In genomic region chrX:136227074-136227473, GRCh38 we compare ENCODE assay signal across 24 cellular contexts.
"Had no signal": no experiment of that assay in that cellular context is flagged by ENCODE, and none has a peak within 500 bp of the region (broad histone marks: within the 10 kb centered on the region; RNA-seq: fewer than 3 reads in every experiment).

No MANE protein-coding gene starts in this region.

- H3K9me3 Mint-ChIP-seq: activated B cell treated with CpG ODN at 0.5 μM for 24 hours; activated T-cell treated with anti-CD3 and anti-CD28 coated beads, Interleukin-2, amount 50 U/mL, for 72 hours; naive thymus-derived CD4-positive, alpha-beta T cell; neural progenitor cell; stimulated activated naive B cell treated with anti-CD40 and anti-IgM and Interleukin-4, amounts not matched to agents 10 μg/mL and 1 μg/mL and 100 μg/mL, for 72 hours had no signal

- H3K36me3 ChIP-seq: neural progenitor cell had no signal

- H3K9me3 ChIP-seq: body of pancreas, esophagus muscularis mucosa, heart left ventricle, right atrium auricular region, tibial nerve had no signal

- H3K4me1 ChIP-seq: body of pancreas, esophagus muscularis mucosa, foreskin keratinocyte, neural progenitor cell, right atrium auricular region, tibial nerve had no signal

- H3K27ac Mint-ChIP-seq: activated T-cell treated with anti-CD3 and anti-CD28 coated beads, Interleukin-2, amount 50 U/mL, for 72 hours; mesothelial cell of epicardium; neural progenitor cell; stimulated activated naive B cell treated with anti-CD40 and anti-IgM and Interleukin-4, amounts not matched to agents 10 μg/mL and 1 μg/mL and 100 μg/mL, for 72 hours had no signal

- H3K27me3 Mint-ChIP-seq: activated B cell treated with CpG ODN at 0.5 μM for 24 hours; naive thymus-derived CD4-positive, alpha-beta T cell; stimulated activated naive B cell treated with anti-CD40 and anti-IgM and Interleukin-4, amounts not matched to agents 10 μg/mL and 1 μg/mL and 100 μg/mL, for 72 hours had no signal

- H2AFZ ChIP-seq: neural progenitor cell had no signal

- ATAC-seq: body of pancreas; foreskin keratinocyte; heart left ventricle; naive thymus-derived CD4-positive, alpha-beta T cell; stimulated activated naive B cell treated with anti-CD40 and anti-IgM and Interleukin-4, amounts not matched to agents 10 μg/mL and 1 μg/mL and 100 μg/mL, for 72 hours had no signal

- H3K4me3 ChIP-seq: body of pancreas, esophagus muscularis mucosa, heart left ventricle, neural progenitor cell, right atrium auricular region, tibial nerve had no signal

- H3K4me1 Mint-ChIP-seq: mesothelial cell of epicardium, neural progenitor cell had no signal

- H3K9ac ChIP-seq: neural progenitor cell had no signal

- H3K27me3 ChIP-seq: body of pancreas, esophagus muscularis mucosa, foreskin keratinocyte, neural progenitor cell, right atrium auricular region had no signal

- FAIRE-seq: colon had no signal

- DNase-seq: activated B cell treated with CpG ODN at 0.5 μM for 24 hours; activated effector memory CD4-positive, alpha-beta T cell treated with Interleukin-2 at 50 U/mL for 16 hours; activated naive CD4-positive, alpha-beta T cell treated with anti-CD3 and anti-CD28 coated beads, Interleukin-2, amount 50 U/mL, for 16 hours; activated T-cell treated with anti-CD3 and anti-CD28 coated beads for 4 hours; activated T-cell treated with anti-CD3 and anti-CD28 coated beads, Interleukin-2, amount 50 U/mL, for 72 hours; anterior cingulate cortex; body of pancreas; dermis blood vessel endothelial cell; effector CD4-positive, alpha-beta T cell; foreskin keratinocyte; heart left ventricle; hypothalamus; naive thymus-derived CD4-positive, alpha-beta T cell; occipital lobe; stimulated activated CD4-positive, alpha-beta T cell treated with anti-CD3 and anti-CD28 coated beads, Interleukin-15, amount 100 ng/mL, for 24 hours; stimulated activated CD4-positive, alpha-beta T cell treated with anti-CD3 and anti-CD28 coated beads, Interleukin-2, amount 100 ng/mL, for 24 hours; stimulated activated naive B cell treated with anti-CD40 and anti-IgM and Interleukin-4, amounts not matched to agents 10 μg/mL and 1 μg/mL and 100 μg/mL, for 72 hours; SW 1271 had no signal

- H3K4me3 Mint-ChIP-seq: activated B cell treated with CpG ODN at 0.5 μM for 24 hours; mesothelial cell of epicardium; neural progenitor cell; stimulated activated naive B cell treated with anti-CD40 and anti-IgM and Interleukin-4, amounts not matched to agents 10 μg/mL and 1 μg/mL and 100 μg/mL, for 72 hours had no signal

- H3K4me2 ChIP-seq: neural progenitor cell had no signal

- H3K27ac ChIP-seq: body of pancreas, esophagus muscularis mucosa, foreskin keratinocyte, heart left ventricle, neural progenitor cell, right atrium auricular region, tibial nerve had no signal
